In genomic region chr16:88464447-88465318, GRCh38 we compare ENCODE assay signal across 12 cellular contexts. TPM values are rescaled to one million over a fixed set of nuclear protein-coding genes. Genes with fewer than 3 reads are reported as not detected.
A peak's percentile ranks its signal among the peaks of the same experiment; 100 is the strongest.
DNase-seq lines count a peak whose midpoint lies in the region; ATAC-seq and TF ChIP-seq lines count a peak whose summit lies in the region.
"Had no signal": no experiment of that assay in that cellular context is flagged by ENCODE, and none has a peak within 500 bp of the region (broad histone marks: within the 10 kb centered on the region; RNA-seq: fewer than 3 reads in every experiment).

No MANE protein-coding gene starts in this region.

- TF ChIP-seq CTCF in endothelial cell (IDR thresholded peaks at IDR 0.05; ENCODE audit: unreplicated experiment) (no peak), spleen (IDR thresholded peaks at IDR 0.05 in 8 of 11, conservative IDR thresholded peaks at IDR 0.05 in 3 of 11) (no peak)

- whole genome bisulfite sequencing in spleen, 5 donors, result 51 to 70% (median 58%) methylated on average over 25 of the region's 25 CpGs

- ATAC-seq in GM21529 (IDR thresholded peaks at IDR 0.05; ENCODE audit: unreplicated experiment), result no peak
- ATAC-seq: lower lobe of right lung had no signal

- H4K20me1 ChIP-seq in Karpas-422 (ENCODE audit: insufficient read depth, low read depth, low read length), result no peaks in the 10 kb centered on the region

- no peaks in the 10 kb centered on the region for H3K9me3 Mint-ChIP-seq in endothelial cell (ENCODE audit: unreplicated experiment)

- no peaks in the 10 kb centered on the region for H3K27me3 ChIP-seq in spleen (replicated peaks in 1 of 7)
- no peaks in the 10 kb centered on the region for H3K27me3 ChIP-seq in Karpas-422 (ENCODE audit: low read length)
- H3K27me3 ChIP-seq: heart right ventricle had no signal

- no peak overlapping the region for H3K27ac Mint-ChIP-seq in endothelial cell (ENCODE audit: unreplicated experiment)
- H3K27ac Mint-ChIP-seq: progenitor cell of endocrine pancreas had no signal

- peak; percentile 81 for DNase-seq in GM19238 (ENCODE audit: insufficient read length, low spot score)
- DNase-seq in NOMO-1 (lab: John Stamatoyannopoulos, UW; ENCODE audit: unreplicated experiment in 2 of 2), result peak; percentile 61 to 63
- no peak for DNase-seq in endothelial cell (ENCODE audit: low spot score)
- no peak for DNase-seq in spleen
- no peak for DNase-seq in kidney glomerular epithelial cell (lab: John Stamatoyannopoulos, UW)
- no peak for DNase-seq in Karpas-422
- DNase-seq: activated CD8-positive, alpha-beta memory T cell treated with anti-CD3 and anti-CD28 coated beads for 24 hours; heart right ventricle; lower lobe of right lung; substantia nigra had no signal

- H3K4me3 Mint-ChIP-seq in endothelial cell (ENCODE audit: unreplicated experiment), result peak overlapping the region; percentile 25

- no peak overlapping the region for H3K4me2 ChIP-seq in Karpas-422 (ENCODE audit: low read depth, low read length, poor library complexity, severe bottlenecking)

- H3K9me2 ChIP-seq in Karpas-422 (replicated peaks; ENCODE audit: insufficient read depth, low read length), result no peaks in the 10 kb centered on the region

- no peaks in the 10 kb centered on the region for H3K27me3 Mint-ChIP-seq in endothelial cell (ENCODE audit: unreplicated experiment)
- H3K27me3 Mint-ChIP-seq: progenitor cell of endocrine pancreas had no signal

- intact Hi-C loops in spleen (cut with DNase I; ENCODE audit: low total_unique reads), result no loop called here

- H3K4me3 ChIP-seq in spleen (peak overlapping the region in 1 of 8 donors; percentile 8), Karpas-422 (ENCODE audit: low read length) (no peak overlapping the region)
- H3K4me3 ChIP-seq: heart right ventricle, lower lobe of right lung had no signal

- no peak overlapping the region for H3K9ac ChIP-seq in Karpas-422 (ENCODE audit: low read length)

- H3K36me3 ChIP-seq in spleen (peaks cover 0 to 4% (median 0%) of the 10 kb centered on the region in 6 donors), Karpas-422 (ENCODE audit: insufficient read depth, low read length) (no peaks in the 10 kb centered on the region)
- H3K36me3 ChIP-seq: heart right ventricle, lower lobe of right lung had no signal

- no peaks in the 10 kb centered on the region for H3K36me3 Mint-ChIP-seq in endothelial cell (ENCODE audit: low read depth, unreplicated experiment)

- H3K9me3 ChIP-seq in spleen (no peaks in the 10 kb centered on the region), Karpas-422 (ENCODE audit: low read length) (no peaks in the 10 kb centered on the region)
- H3K9me3 ChIP-seq: heart right ventricle, lower lobe of right lung had no signal

- TF ChIP-seq POLR2A in spleen (IDR thresholded peaks at IDR 0.05), result no peak

- H3K27ac ChIP-seq in spleen (peak overlapping the region in 5 of 8 donors; percentile 60 to 80 (median 78)), Karpas-422 (ENCODE audit: low read length) (no peak overlapping the region)
- H3K27ac ChIP-seq: lower lobe of right lung had no signal

- no peaks in the 10 kb centered on the region for H3K4me1 Mint-ChIP-seq in endothelial cell (ENCODE audit: unreplicated experiment)

- H3K79me2 ChIP-seq in Karpas-422 (ENCODE audit: low read length), result no peaks in the 10 kb centered on the region

- no peak overlapping the region for H2AFZ ChIP-seq in Karpas-422 (ENCODE audit: low read length)

- H3K4me1 ChIP-seq in spleen (peaks cover 64 to 100% (median 92%) of the 10 kb centered on the region in 6 donors), Karpas-422 (ENCODE audit: low read length) (no peaks in the 10 kb centered on the region; the same call in 1 of the 2 replicates)

RNA-seq across cellular contexts. Expression of gene ZFPM1, which starts 11.6 kb away (rescaled TPM):
- total RNA-seq in endothelial cell (ENCODE audit: unreplicated experiment) (6.8 TPM), spleen (10 to 100 TPM in 4 of 7 donors, 1 to 10 TPM in 3; 4.5 to 25.3 (median 16.2) TPM)
- polyA plus RNA-seq in spleen, result 10 to 100 TPM in 1 of 3 donors, 1 to 10 TPM in 2; 2.3 to 10.2 (median 2.8) TPM
- total RNA-seq in Karpas-422 (2014; rRNA removed; shearing (Covaris generic); ENCODE audit: low replicate concordance), result 0.36 and 0.75 TPM in 2 replicates

Comparison
In these comparisons a context has a peak if more than half of its experiments do, and no peak if none do; other contexts are left out.
1. DNase-seq: peak in GM19238 (single experiment) and NOMO-1 (2 of 2); none in endothelial cell (single experiment), spleen (single experiment), kidney glomerular epithelial cell (single experiment) and Karpas-422 (single experiment).